Comparison of ENCODE assay signal across 23 cellular contexts in the genomic region with DNA sequence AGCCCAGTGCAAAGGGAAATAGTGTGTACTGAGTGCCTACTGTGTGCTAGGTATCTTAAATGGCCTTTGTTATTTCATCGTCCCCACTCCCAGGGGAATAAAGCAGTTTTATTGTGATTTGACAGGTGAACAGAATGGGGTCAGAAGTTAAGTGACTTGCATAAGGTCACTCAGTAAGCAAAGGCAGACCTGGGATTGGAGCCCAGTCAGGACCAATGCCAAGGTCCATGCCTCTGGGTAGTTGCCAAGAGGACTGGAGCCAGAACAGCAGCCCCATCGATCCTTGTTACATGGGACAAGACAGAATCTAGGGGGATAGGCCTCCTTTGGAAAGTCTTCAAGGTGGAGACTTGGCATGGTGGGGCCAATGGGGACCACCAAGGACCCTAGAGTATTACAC.
"Had no signal": no experiment of that assay in that cellular context is flagged by ENCODE, and none has a peak within 500 bp of the region (broad histone marks: within the 10 kb centered on the region; RNA-seq: fewer than 3 reads in every experiment).

No MANE protein-coding gene starts in this region.

- H3K4me3 ChIP-seq: lung, psoas muscle, SK-N-MC, smooth muscle cell, thoracic aorta, upper lobe of left lung had no signal

- DNase-seq: activated CD4-positive, alpha-beta memory T cell treated with anti-CD3 and anti-CD28 coated beads for 36 hours; activated CD4-positive, alpha-beta T cell treated with anti-CD3 and anti-CD28 coated beads for 4 hours; activated CD4-positive, CD25-positive, alpha-beta regulatory T cell; activated naive CD4-positive, alpha-beta T cell treated with anti-CD3 and anti-CD28 coated beads for 36 hours; activated naive CD8-positive, alpha-beta T cell treated with anti-CD3 and anti-CD28 coated beads, Interleukin-2, amount 10 ng/mL, durations not matched to agents 7 days and 5 days; activated T-cell treated with anti-CD3 and anti-CD28 coated beads, Interleukin-2, amount 50 U/mL, for 48 hours; central memory CD4-positive, alpha-beta T cell; dermis blood vessel endothelial cell; effector CD8-positive, alpha-beta T cell; erythroblast; foreskin melanocyte; glutamatergic neuron; hypothalamus; psoas muscle; stimulated activated CD4-positive, alpha-beta T cell treated with anti-CD3 and anti-CD28 coated beads, Interleukin-4, amount 100 ng/mL, for 1 hour; stimulated activated naive CD4-positive, alpha-beta T cell; SW 1271; T-helper 17 cell; upper lobe of left lung had no signal

- H3K4me1 ChIP-seq: psoas muscle had no signal

- H3K36me3 ChIP-seq: thoracic aorta, upper lobe of left lung had no signal

- H3K9me3 ChIP-seq: psoas muscle, thoracic aorta, upper lobe of left lung had no signal

- H3K27me3 ChIP-seq: upper lobe of left lung had no signal
